ENCODE assay signal across 26 cellular contexts in genomic region chr7:23616593-23616992, GRCh38. TPM values are rescaled to one million over a fixed set of nuclear protein-coding genes. Genes with fewer than 3 reads are reported as not detected.
DNase-seq lines count a peak whose midpoint lies in the region; ATAC-seq, FAIRE-seq and TF ChIP-seq lines count a peak whose summit lies in the region.
"Had no signal": no experiment of that assay in that cellular context is flagged by ENCODE, and none has a peak within 500 bp of the region (broad histone marks: within the 10 kb centered on the region; RNA-seq: fewer than 3 reads in every experiment).

No MANE protein-coding gene starts in this region.

- peak; percentile 13 for DNase-seq in amniotic epithelial cell (ENCODE audit: low read depth)
- DNase-seq in endothelial cell of umbilical vein (ENCODE audit: low read depth, low spot score): no peak
- no peak for DNase-seq in NCI-H446 (lab: John Stamatoyannopoulos, UW)
- DNase-seq: 8988T; ACHN; BE2C; C1 segment of cervical spinal cord; CD4-positive, alpha-beta memory T cell; CD4-positive, CD25-positive, alpha-beta regulatory T cell; CD8-positive, alpha-beta memory T cell; COR-L47; DMS 273 treated with DMSO at 0.1 percent for 48 hours; DMS153; DMS53; DMS79; DND-41; EL; GDM1 had no signal

- H3K27ac ChIP-seq in HEK293 (ENCODE audit: extremely low read depth, low read depth, low read length) (no peak overlapping the region), endothelial cell of umbilical vein (ENCODE audit: insufficient read depth, low read depth, low read length) (no peak overlapping the region)
- H3K27ac ChIP-seq: BLaER1 had no signal

- no peaks in the 10 kb centered on the region for H3K27me3 ChIP-seq in endothelial cell of umbilical vein (ENCODE audit: control insufficient read depth in 2 of 2, insufficient read depth in 2 of 2, low read length in 2 of 2)
- H3K27me3 ChIP-seq: BE2C, BLaER1 had no signal

- BruUV-seq in endothelial cell of umbilical vein (replicated peaks; lab: Mats Ljungman, UMichigan): no TSS peak

- H3K9ac ChIP-seq in endothelial cell of umbilical vein (replicated peaks; ENCODE audit: extremely low read depth, insufficient read depth, low read length): no peak overlapping the region
- H3K9ac ChIP-seq: BLaER1 had no signal

- dilution Hi-C loops in endothelial cell of umbilical vein (cut with MboI; ENCODE audit: extremely low pct_ligation_motif_present, low sequenced_read_pairs): no loop called here

- H3K79me2 ChIP-seq in endothelial cell of umbilical vein (ENCODE audit: control insufficient read depth, insufficient read depth, low read length): no peaks in the 10 kb centered on the region

- no peak for ATAC-seq in GM18861 (IDR thresholded peaks at IDR 0.05; ENCODE audit: unreplicated experiment)

- intact Hi-C loops in endothelial cell of umbilical vein (cut with micrococcal nuclease): no loop called here

- no peaks in the 10 kb centered on the region for H3K9me1 ChIP-seq in endothelial cell of umbilical vein (replicated peaks; ENCODE audit: control insufficient read depth, extremely low read depth, insufficient read depth, low read length)

- H3K4me1 ChIP-seq in HEK293 (ENCODE audit: control insufficient read depth, insufficient read depth, low read length) (no peaks in the 10 kb centered on the region), endothelial cell of umbilical vein (ENCODE audit: control insufficient read depth, extremely low read depth, insufficient read depth, low read length) (no peaks in the 10 kb centered on the region)
- H3K4me1 ChIP-seq: BE2C, BLaER1 had no signal

- TF ChIP-seq POLR2A in endothelial cell of umbilical vein (IDR thresholded peaks at IDR 0.05; ENCODE audit: low read depth, low read length): no peak

- CTCF ChIA-PET in HEK293 (lab: Yijun Ruan, JAX): interaction anchor here (0.5 to 1.0 kb wide), 3 partner anchors 26 to 1922 kb away, joined by 3 to 4 read pairs (median 3); no protein-coding TSS in a partner anchor
- CTCF ChIA-PET in endothelial cell of umbilical vein (lab: Charles Lee): interaction anchor here (2.1 kb wide), 1 partner anchor 70 kb away, joined by 5 read pairs; no protein-coding TSS in a partner anchor

- H4K20me1 ChIP-seq in endothelial cell of umbilical vein (replicated peaks; ENCODE audit: control insufficient read depth, extremely low read depth, insufficient read depth, low read length): no peaks in the 10 kb centered on the region
- H4K20me1 ChIP-seq: BLaER1 had no signal

- peaks cover 6 to 7% of the 10 kb centered on the region in 2 experiments for H3K36me3 ChIP-seq in HEK293 (ENCODE audit: control insufficient read depth in 2 of 2, insufficient read depth in 1 of 2, low read length in 2 of 2)
- H3K36me3 ChIP-seq in endothelial cell of umbilical vein (ENCODE audit: control insufficient read depth in 2 of 2, extremely low read depth in 1 of 2, insufficient read depth in 2 of 2, low read length in 2 of 2): no peaks in the 10 kb centered on the region
- H3K36me3 ChIP-seq: BE2C had no signal

- no peak overlapping the region for H2AFZ ChIP-seq in endothelial cell of umbilical vein (ENCODE audit: low read depth, low read length)

- peak; percentile 8 for FAIRE-seq in endothelial cell of umbilical vein (lab: Jason Lieb, UNC)
- FAIRE-seq: A204.1, GM12878, GM12892, GM18507, GM19239 had no signal

- H3K9me3 ChIP-seq in HEK293 (ENCODE audit: control insufficient read depth, insufficient read depth, low read depth, low read length): no peaks in the 10 kb centered on the region
- no peaks in the 10 kb centered on the region for H3K9me3 ChIP-seq in endothelial cell of umbilical vein (replicated peaks; ENCODE audit: control insufficient read depth, insufficient read depth, low read length)
- H3K9me3 ChIP-seq: BE2C had no signal

- no peak for TF ChIP-seq CTCF in HEK293 (tag by site-specific recombination; IDR thresholded peaks at IDR 0.05)
- TF ChIP-seq CTCF in endothelial cell of umbilical vein (IDR thresholded peaks at IDR 0.05; ENCODE audit: extremely low read depth in 1 of 2, insufficient read depth in 1 of 2, low read depth in 1 of 2, low read length in 2 of 2): no peak

- H3K4me3 ChIP-seq in HEK293 (ENCODE audit: low read depth, low read length): no peak overlapping the region
- no peak overlapping the region for H3K4me3 ChIP-seq in endothelial cell of umbilical vein (replicated peaks in 1 of 3; ENCODE audit: insufficient read depth in 1 of 3, low read depth in 1 of 3, low read length in 3 of 3)
- H3K4me3 ChIP-seq: BLaER1, GM12878 had no signal

- POLR2A ChIA-PET in HEK293 (lab: Yijun Ruan, JAX): no interaction called here
- POLR2A ChIA-PET in endothelial cell of umbilical vein (lab: Charles Lee): no interaction called here

- no peak overlapping the region for H3K4me2 ChIP-seq in endothelial cell of umbilical vein (ENCODE audit: insufficient read depth, low read length)
- H3K4me2 ChIP-seq: BLaER1 had no signal

TF ChIP-seq in HEK293, 187 proteins besides CTCF, POLR2A, EP300 and RAD21:
- TF ChIP-seq ZNF571 (tag by site-specific recombination; IDR thresholded peaks at IDR 0.05): no peak
- peak; percentile 94 for TF ChIP-seq ZNF133 (tag by site-specific recombination; IDR thresholded peaks at IDR 0.05)
- no peak for TF ChIP-seq ZNF529 (tag by site-specific recombination; IDR thresholded peaks at IDR 0.05; ENCODE audit: insufficient replicate concordance)

TF ChIP-seq in endothelial cell of umbilical vein, 7 proteins besides CTCF, POLR2A, EP300 and RAD21:
- no peak for TF ChIP-seq GATA2 (IDR thresholded peaks at IDR 0.05; ENCODE audit: insufficient read depth, insufficient read length, low read depth, low read length)
- TF ChIP-seq FOS (IDR thresholded peaks at IDR 0.05; ENCODE audit: borderline replicate concordance, insufficient read depth, low read length): no peak
- no peak for TF ChIP-seq JUN (IDR thresholded peaks at IDR 0.05; ENCODE audit: borderline replicate concordance, insufficient read depth, insufficient read length, low read depth)
- TF ChIP-seq EZH2 (IDR thresholded peaks at IDR 0.05; ENCODE audit: borderline replicate concordance, low read depth, low read length, severe bottlenecking): no peak
- no peak for TF ChIP-seq MYC (IDR thresholded peaks at IDR 0.05; ENCODE audit: low read depth, low read length)
- no peak for TF ChIP-seq POLR2AphosphoS5 (IDR thresholded peaks at IDR 0.05; ENCODE audit: insufficient read depth, low read depth, low read length)
- TF ChIP-seq MAX (IDR thresholded peaks at IDR 0.05; ENCODE audit: insufficient read depth, insufficient read length): no peak

RNA-seq across cellular contexts. Expression of gene CCDC126, which starts 19.4 kb away (rescaled TPM):
- 7.1 and 8.6 TPM in 2 replicates for total RNA-seq in endothelial cell of umbilical vein
- 4.0 and 4.9 TPM in 2 replicates for polyA plus RNA-seq in endothelial cell of umbilical vein
- 3.6 and 4.6 TPM in 2 replicates for polyA plus RNA-seq in endothelial cell of umbilical vein (2011; cell fraction: cytosol; rRNA removed)
- 4.7 and 4.8 TPM in 2 replicates for polyA plus RNA-seq in endothelial cell of umbilical vein (2011; cell fraction: nucleus; rRNA removed)
- 6.2 and 6.7 TPM in 2 replicates for polyA plus RNA-seq in endothelial cell of umbilical vein (2012)
- 5.3 and 6.7 TPM in 2 replicates for polyA minus RNA-seq in endothelial cell of umbilical vein
- 3.8 TPM for polyA minus RNA-seq in endothelial cell of umbilical vein (2011; cell fraction: cytosol; rRNA and poly(A)+ RNA removed)
- 8.3 and 9.8 TPM in 2 replicates for polyA minus RNA-seq in endothelial cell of umbilical vein (2011; cell fraction: nucleus; rRNA and poly(A)+ RNA removed)
